In the genomic region with DNA sequence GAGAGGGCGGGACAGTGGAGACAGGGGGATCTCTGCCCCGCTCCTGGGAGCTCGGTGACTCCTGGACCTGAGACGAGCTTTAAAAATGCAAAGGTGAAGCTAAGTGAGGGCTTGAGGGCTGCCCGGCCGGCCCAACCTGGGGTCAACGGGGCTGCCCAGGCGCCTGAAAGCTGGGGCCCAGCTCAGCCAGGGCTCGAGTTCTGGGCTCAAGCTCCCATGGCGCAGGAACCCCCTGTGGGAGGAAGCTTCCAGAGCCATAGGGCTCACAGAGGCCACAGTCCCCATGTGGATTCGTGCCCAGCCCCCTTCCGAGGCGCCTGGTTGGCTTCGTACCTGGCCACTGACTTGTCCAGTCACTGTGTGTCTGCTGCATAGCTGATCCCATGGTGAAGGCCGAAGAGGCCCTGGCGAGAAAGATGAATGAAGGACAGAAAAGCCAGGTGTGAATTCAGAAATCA, we compare ENCODE assay signal across 1 cellular context.
A peak's percentile ranks its signal among the peaks of the same experiment; 100 is the strongest.
TF ChIP-seq lines count a peak whose summit lies in the region.

No MANE protein-coding gene starts in this region.

TF ChIP-seq in HepG2, 621 proteins besides CTCF, POLR2A, EP300 and RAD21 (continues in another document):
- TF ChIP-seq RBFOX2 (IDR thresholded peaks at IDR 0.05; ENCODE audit: low read depth, low read length) (peak; percentile 47), ZNF563 (CRISPR knock-in tag; IDR thresholded peaks at IDR 0.05) (0 out of 2 replicates have a peak, but pooled peaks have one; percentile 33), SRY (CRISPR knock-in tag; IDR thresholded peaks at IDR 0.05) (0 out of 2 replicates have a peak, but pooled peaks have one; percentile 42), REL (CRISPR knock-in tag; conservative IDR thresholded peaks at IDR 0.05) (no peak), ZNF577 (CRISPR knock-in tag; IDR thresholded peaks at IDR 0.05; ENCODE audit: borderline replicate concordance, low read depth) (no peak), SIN3A (IDR thresholded peaks at IDR 0.05; ENCODE audit: borderline replicate concordance, low read depth, low read length) (0 out of 2 replicates have a peak, but pooled peaks have one; percentile 4), JARID2 (CRISPR knock-in tag; IDR thresholded peaks at IDR 0.05; ENCODE audit: insufficient replicate concordance) (no peak), SP2 (CRISPR knock-in tag; IDR thresholded peaks at IDR 0.05) (no peak), MAZ (IDR thresholded peaks at IDR 0.05; ENCODE audit: borderline replicate concordance, low read depth, low read length) (no peak), MAZ (CRISPR knock-in tag; IDR thresholded peaks at IDR 0.05; ENCODE audit: low read depth) (peak; percentile 12), ZNF552 (CRISPR knock-in tag; IDR thresholded peaks at IDR 0.05; ENCODE audit: borderline replicate concordance) (0 out of 2 replicates have a peak, but pooled peaks have one; percentile 19), ZBTB42 (CRISPR knock-in tag; IDR thresholded peaks at IDR 0.05) (0 out of 2 replicates have a peak, but pooled peaks have one; percentile 5), PAF1 (CRISPR knock-in tag; IDR thresholded peaks at IDR 0.05) (no peak), HNF4G (IDR thresholded peaks at IDR 0.05; ENCODE audit: borderline replicate concordance, low read depth, low read length) (no peak), HNF4G (CRISPR knock-in tag; IDR thresholded peaks at IDR 0.05; ENCODE audit: borderline replicate concordance, low read depth) (0 out of 2 replicates have a peak, but pooled peaks have one; percentile 4), ZNF589 (CRISPR knock-in tag; conservative IDR thresholded peaks at IDR 0.05) (no peak), ZNF382 (CRISPR knock-in tag; IDR thresholded peaks at IDR 0.05; ENCODE audit: borderline replicate concordance) (no peak), SNAI1 (CRISPR knock-in tag; IDR thresholded peaks at IDR 0.05; ENCODE audit: borderline replicate concordance) (no peak), ZNF772 (CRISPR knock-in tag; IDR thresholded peaks at IDR 0.05) (0 out of 2 replicates have a peak, but pooled peaks have one; percentile 15), BRCA1 (CRISPR knock-in tag; IDR thresholded peaks at IDR 0.05) (no peak), DR1 (CRISPR knock-in tag; IDR thresholded peaks at IDR 0.05) (no peak), ARHGAP35 (CRISPR knock-in tag; IDR thresholded peaks at IDR 0.05; ENCODE audit: borderline replicate concordance) (0 out of 2 replicates have a peak, but pooled peaks have one; percentile 35), HNRNPLL (IDR thresholded peaks at IDR 0.05; ENCODE audit: low read depth, low read length, poor library complexity, severe bottlenecking) (peak; percentile 4), HOXA3 (CRISPR knock-in tag; IDR thresholded peaks at IDR 0.05) (0 out of 2 replicates have a peak, but pooled peaks have one; percentile 16), NCOA1 (CRISPR knock-in tag; IDR thresholded peaks at IDR 0.05) (no peak; the same call in 1 of the 2 replicates), ZMAT3 (CRISPR knock-in tag; conservative IDR thresholded peaks at IDR 0.05) (no peak), ZNF773 (CRISPR knock-in tag; IDR thresholded peaks at IDR 0.05; ENCODE audit: borderline replicate concordance) (no peak), SALL1 (CRISPR knock-in tag; IDR thresholded peaks at IDR 0.05) (no peak), LCORL (IDR thresholded peaks at IDR 0.05) (no peak), LCORL (CRISPR knock-in tag; IDR thresholded peaks at IDR 0.05) (no peak), HMG20B (CRISPR knock-in tag; conservative IDR thresholded peaks at IDR 0.05) (no peak), ZNF616 (CRISPR knock-in tag; IDR thresholded peaks at IDR 0.05; ENCODE audit: low read depth) (no peak)
- TF ChIP-seq, protein P1, sequence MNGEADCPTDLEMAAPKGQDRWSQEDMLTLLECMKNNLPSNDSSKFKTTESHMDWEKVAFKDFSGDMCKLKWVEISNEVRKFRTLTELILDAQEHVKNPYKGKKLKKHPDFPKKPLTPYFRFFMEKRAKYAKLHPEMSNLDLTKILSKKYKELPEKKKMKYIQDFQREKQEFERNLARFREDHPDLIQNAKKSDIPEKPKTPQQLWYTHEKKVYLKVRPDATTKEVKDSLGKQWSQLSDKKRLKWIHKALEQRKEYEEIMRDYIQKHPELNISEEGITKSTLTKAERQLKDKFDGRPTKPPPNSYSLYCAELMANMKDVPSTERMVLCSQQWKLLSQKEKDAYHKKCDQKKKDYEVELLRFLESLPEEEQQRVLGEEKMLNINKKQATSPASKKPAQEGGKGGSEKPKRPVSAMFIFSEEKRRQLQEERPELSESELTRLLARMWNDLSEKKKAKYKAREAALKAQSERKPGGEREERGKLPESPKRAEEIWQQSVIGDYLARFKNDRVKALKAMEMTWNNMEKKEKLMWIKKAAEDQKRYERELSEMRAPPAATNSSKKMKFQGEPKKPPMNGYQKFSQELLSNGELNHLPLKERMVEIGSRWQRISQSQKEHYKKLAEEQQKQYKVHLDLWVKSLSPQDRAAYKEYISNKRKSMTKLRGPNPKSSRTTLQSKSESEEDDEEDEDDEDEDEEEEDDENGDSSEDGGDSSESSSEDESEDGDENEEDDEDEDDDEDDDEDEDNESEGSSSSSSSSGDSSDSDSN (CRISPR knock-in tag; IDR thresholded peaks at IDR 0.05), result 0 out of 2 replicates have a peak, but pooled peaks have one; percentile 9
- TF ChIP-seq, protein P2, sequence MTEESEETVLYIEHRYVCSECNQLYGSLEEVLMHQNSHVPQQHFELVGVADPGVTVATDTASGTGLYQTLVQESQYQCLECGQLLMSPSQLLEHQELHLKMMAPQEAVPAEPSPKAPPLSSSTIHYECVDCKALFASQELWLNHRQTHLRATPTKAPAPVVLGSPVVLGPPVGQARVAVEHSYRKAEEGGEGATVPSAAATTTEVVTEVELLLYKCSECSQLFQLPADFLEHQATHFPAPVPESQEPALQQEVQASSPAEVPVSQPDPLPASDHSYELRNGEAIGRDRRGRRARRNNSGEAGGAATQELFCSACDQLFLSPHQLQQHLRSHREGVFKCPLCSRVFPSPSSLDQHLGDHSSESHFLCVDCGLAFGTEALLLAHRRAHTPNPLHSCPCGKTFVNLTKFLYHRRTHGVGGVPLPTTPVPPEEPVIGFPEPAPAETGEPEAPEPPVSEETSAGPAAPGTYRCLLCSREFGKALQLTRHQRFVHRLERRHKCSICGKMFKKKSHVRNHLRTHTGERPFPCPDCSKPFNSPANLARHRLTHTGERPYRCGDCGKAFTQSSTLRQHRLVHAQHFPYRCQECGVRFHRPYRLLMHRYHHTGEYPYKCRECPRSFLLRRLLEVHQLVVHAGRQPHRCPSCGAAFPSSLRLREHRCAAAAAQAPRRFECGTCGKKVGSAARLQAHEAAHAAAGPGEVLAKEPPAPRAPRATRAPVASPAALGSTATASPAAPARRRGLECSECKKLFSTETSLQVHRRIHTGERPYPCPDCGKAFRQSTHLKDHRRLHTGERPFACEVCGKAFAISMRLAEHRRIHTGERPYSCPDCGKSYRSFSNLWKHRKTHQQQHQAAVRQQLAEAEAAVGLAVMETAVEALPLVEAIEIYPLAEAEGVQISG (CRISPR knock-in tag; IDR thresholded peaks at IDR 0.05), result no peak
- TF ChIP-seq, protein P3, sequence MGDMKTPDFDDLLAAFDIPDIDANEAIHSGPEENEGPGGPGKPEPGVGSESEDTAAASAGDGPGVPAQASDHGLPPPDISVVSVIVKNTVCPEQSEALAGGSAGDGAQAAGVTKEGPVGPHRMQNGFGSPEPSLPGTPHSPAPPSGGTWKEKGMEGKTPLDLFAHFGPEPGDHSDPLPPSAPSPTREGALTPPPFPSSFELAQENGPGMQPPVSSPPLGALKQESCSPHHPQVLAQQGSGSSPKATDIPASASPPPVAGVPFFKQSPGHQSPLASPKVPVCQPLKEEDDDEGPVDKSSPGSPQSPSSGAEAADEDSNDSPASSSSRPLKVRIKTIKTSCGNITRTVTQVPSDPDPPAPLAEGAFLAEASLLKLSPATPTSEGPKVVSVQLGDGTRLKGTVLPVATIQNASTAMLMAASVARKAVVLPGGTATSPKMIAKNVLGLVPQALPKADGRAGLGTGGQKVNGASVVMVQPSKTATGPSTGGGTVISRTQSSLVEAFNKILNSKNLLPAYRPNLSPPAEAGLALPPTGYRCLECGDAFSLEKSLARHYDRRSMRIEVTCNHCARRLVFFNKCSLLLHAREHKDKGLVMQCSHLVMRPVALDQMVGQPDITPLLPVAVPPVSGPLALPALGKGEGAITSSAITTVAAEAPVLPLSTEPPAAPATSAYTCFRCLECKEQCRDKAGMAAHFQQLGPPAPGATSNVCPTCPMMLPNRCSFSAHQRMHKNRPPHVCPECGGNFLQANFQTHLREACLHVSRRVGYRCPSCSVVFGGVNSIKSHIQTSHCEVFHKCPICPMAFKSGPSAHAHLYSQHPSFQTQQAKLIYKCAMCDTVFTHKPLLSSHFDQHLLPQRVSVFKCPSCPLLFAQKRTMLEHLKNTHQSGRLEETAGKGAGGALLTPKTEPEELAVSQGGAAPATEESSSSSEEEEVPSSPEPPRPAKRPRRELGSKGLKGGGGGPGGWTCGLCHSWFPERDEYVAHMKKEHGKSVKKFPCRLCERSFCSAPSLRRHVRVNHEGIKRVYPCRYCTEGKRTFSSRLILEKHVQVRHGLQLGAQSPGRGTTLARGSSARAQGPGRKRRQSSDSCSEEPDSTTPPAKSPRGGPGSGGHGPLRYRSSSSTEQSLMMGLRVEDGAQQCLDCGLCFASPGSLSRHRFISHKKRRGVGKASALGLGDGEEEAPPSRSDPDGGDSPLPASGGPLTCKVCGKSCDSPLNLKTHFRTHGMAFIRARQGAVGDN (CRISPR knock-in tag; IDR thresholded peaks at IDR 0.05), result peak; percentile 25
- TF ChIP-seq, protein P4, sequence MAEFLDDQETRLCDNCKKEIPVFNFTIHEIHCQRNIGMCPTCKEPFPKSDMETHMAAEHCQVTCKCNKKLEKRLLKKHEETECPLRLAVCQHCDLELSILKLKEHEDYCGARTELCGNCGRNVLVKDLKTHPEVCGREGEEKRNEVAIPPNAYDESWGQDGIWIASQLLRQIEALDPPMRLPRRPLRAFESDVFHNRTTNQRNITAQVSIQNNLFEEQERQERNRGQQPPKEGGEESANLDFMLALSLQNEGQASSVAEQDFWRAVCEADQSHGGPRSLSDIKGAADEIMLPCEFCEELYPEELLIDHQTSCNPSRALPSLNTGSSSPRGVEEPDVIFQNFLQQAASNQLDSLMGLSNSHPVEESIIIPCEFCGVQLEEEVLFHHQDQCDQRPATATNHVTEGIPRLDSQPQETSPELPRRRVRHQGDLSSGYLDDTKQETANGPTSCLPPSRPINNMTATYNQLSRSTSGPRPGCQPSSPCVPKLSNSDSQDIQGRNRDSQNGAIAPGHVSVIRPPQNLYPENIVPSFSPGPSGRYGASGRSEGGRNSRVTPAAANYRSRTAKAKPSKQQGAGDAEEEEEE (CRISPR knock-in tag; IDR thresholded peaks at IDR 0.05; ENCODE audit: borderline replicate concordance), result 0 out of 2 replicates have a peak, but pooled peaks have one; percentile 71
- TF ChIP-seq, protein P5, sequence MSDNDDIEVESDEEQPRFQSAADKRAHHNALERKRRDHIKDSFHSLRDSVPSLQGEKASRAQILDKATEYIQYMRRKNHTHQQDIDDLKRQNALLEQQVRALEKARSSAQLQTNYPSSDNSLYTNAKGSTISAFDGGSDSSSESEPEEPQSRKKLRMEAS (IDR thresholded peaks at IDR 0.05), result peak; percentile 56
- TF ChIP-seq, protein P6, sequence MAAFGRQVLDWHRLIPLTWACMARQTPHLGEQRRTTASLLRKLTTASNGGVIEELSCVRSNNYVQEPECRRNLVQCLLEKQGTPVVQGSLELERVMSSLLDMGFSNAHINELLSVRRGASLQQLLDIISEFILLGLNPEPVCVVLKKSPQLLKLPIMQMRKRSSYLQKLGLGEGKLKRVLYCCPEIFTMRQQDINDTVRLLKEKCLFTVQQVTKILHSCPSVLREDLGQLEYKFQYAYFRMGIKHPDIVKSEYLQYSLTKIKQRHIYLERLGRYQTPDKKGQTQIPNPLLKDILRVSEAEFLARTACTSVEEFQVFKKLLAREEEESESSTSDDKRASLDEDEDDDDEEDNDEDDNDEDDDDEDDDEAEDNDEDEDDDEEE (CRISPR knock-in tag; IDR thresholded peaks at IDR 0.05), result peak; percentile 35; the same call in 1 of the 2 replicates
- TF ChIP-seq, protein P7, sequence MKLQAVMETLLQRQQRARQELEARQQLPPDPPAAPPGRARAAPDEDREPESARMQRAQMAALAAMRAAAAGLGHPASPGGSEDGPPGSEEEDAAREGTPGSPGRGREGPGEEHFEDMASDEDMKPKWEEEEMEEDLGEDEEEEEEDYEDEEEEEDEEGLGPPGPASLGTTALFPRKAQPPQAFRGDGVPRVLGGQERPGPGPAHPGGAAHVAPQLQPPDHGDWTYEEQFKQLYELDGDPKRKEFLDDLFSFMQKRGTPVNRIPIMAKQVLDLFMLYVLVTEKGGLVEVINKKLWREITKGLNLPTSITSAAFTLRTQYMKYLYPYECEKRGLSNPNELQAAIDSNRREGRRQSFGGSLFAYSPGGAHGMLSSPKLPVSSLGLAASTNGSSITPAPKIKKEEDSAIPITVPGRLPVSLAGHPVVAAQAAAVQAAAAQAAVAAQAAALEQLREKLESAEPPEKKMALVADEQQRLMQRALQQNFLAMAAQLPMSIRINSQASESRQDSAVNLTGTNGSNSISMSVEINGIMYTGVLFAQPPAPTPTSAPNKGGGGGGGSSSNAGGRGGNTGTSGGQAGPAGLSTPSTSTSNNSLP (IDR thresholded peaks at IDR 0.05; ENCODE audit: low read depth, low read length), result no peak
- TF ChIP-seq, protein P8, sequence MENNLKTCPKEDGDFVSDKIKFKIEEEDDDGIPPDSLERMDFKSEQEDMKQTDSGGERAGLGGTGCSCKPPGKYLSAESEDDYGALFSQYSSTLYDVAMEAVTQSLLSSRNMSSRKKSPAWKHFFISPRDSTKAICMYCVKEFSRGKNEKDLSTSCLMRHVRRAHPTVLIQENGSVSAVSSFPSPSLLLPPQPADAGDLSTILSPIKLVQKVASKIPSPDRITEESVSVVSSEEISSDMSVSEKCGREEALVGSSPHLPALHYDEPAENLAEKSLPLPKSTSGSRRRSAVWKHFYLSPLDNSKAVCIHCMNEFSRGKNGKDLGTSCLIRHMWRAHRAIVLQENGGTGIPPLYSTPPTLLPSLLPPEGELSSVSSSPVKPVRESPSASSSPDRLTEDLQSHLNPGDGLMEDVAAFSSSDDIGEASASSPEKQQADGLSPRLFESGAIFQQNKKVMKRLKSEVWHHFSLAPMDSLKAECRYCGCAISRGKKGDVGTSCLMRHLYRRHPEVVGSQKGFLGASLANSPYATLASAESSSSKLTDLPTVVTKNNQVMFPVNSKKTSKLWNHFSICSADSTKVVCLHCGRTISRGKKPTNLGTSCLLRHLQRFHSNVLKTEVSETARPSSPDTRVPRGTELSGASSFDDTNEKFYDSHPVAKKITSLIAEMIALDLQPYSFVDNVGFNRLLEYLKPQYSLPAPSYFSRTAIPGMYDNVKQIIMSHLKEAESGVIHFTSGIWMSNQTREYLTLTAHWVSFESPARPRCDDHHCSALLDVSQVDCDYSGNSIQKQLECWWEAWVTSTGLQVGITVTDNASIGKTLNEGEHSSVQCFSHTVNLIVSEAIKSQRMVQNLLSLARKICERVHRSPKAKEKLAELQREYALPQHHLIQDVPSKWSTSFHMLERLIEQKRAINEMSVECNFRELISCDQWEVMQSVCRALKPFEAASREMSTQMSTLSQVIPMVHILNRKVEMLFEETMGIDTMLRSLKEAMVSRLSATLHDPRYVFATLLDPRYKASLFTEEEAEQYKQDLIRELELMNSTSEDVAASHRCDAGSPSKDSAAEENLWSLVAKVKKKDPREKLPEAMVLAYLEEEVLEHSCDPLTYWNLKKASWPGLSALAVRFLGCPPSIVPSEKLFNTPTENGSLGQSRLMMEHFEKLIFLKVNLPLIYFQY (CRISPR knock-in tag; IDR thresholded peaks at IDR 0.05; ENCODE audit: borderline replicate concordance), result no peak
- TF ChIP-seq, protein P9, sequence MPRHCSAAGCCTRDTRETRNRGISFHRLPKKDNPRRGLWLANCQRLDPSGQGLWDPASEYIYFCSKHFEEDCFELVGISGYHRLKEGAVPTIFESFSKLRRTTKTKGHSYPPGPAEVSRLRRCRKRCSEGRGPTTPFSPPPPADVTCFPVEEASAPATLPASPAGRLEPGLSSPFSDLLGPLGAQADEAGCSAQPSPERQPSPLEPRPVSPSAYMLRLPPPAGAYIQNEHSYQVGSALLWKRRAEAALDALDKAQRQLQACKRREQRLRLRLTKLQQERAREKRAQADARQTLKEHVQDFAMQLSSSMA (CRISPR knock-in tag; IDR thresholded peaks at IDR 0.05), result peak; percentile 9; the same call in 1 of the 2 replicates
